ENCODE assay signal across 9 cellular contexts in the genomic region with DNA sequence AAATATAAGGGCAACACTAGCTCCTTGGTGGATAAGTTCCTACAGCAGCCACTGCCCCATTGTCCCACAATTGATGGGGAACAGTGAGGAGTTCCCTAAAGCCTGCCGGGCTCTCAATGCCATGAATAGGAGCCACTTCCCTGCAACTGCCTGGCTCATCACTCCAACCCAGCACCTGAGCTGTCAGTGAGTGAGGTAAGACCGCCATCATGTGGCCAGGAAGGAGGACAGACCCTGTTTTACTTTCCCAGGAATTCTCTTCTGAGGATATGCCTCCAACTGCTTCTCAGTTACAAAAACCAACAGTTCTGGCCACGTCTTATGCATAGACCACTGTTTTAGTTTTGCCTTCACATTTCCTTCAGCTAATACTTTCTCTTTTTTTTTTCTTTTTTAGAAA. TPM values are rescaled to one million over a fixed set of nuclear protein-coding genes. Genes with fewer than 3 reads are reported as not detected.
DNase-seq lines count a peak whose midpoint lies in the region; ATAC-seq, FAIRE-seq and TF ChIP-seq lines count a peak whose summit lies in the region.
"Had no signal": no experiment of that assay in that cellular context is flagged by ENCODE, and none has a peak within 500 bp of the region (broad histone marks: within the 10 kb centered on the region; RNA-seq: fewer than 3 reads in every experiment).

No MANE protein-coding gene starts in this region.

- no peak overlapping the region for H3K27ac ChIP-seq in epithelial cell of prostate

- TF ChIP-seq POLR2A in H54 (IDR thresholded peaks at IDR 0.05; ENCODE audit: low read depth, low read length) = no peak

- intact Hi-C loops in sciatic nerve (cut with DNase I) = no loop called here

- peak; percentile 47 for DNase-seq in COLO829 (ENCODE audit: low spot score)
- peak; percentile 1 for DNase-seq in HCEC 1CT
- peak; percentile 90 for DNase-seq in NCI-H69 (lab: John Stamatoyannopoulos, UW)
- DNase-seq in epithelial cell of prostate (ENCODE audit: low read depth, low spot score) = peak; percentile 3
- no peak for DNase-seq in sciatic nerve (ENCODE audit: low spot score)
- no peak for DNase-seq in H54 (ENCODE audit: insufficient read length, low spot score)
- DNase-seq in stimulated activated naive CD4-positive, alpha-beta T cell treated with Interleukin-2 at 50 U/mL for 16 hours (lab: John Stamatoyannopoulos, UW) = no peak

- ATAC-seq in sciatic nerve (peak; percentile 39), HG02870 (IDR thresholded peaks at IDR 0.05; ENCODE audit: unreplicated experiment) (no peak)

- no peak for FAIRE-seq in H54 (lab: Jason Lieb, UNC)
- FAIRE-seq: endometrium had no signal

RNA-seq across cellular contexts. Expression of a gene that starts 45.5 kb away (rescaled TPM):
- 33.4 TPM for total RNA-seq in sciatic nerve

Comparison
In these comparisons a context has a peak if more than half of its experiments do, and no peak if none do; other contexts are left out.
1. DNase-seq: peak in COLO829 (single experiment), HCEC 1CT (single experiment), NCI-H69 (single experiment) and epithelial cell of prostate (single experiment); none in sciatic nerve (single experiment), H54 (single experiment) and stimulated activated naive CD4-positive, alpha-beta T cell treated with Interleukin-2 at 50 U/mL for 16 hours (single experiment).